Comparison of ENCODE assay signal across 12 cellular contexts in the genomic region with DNA sequence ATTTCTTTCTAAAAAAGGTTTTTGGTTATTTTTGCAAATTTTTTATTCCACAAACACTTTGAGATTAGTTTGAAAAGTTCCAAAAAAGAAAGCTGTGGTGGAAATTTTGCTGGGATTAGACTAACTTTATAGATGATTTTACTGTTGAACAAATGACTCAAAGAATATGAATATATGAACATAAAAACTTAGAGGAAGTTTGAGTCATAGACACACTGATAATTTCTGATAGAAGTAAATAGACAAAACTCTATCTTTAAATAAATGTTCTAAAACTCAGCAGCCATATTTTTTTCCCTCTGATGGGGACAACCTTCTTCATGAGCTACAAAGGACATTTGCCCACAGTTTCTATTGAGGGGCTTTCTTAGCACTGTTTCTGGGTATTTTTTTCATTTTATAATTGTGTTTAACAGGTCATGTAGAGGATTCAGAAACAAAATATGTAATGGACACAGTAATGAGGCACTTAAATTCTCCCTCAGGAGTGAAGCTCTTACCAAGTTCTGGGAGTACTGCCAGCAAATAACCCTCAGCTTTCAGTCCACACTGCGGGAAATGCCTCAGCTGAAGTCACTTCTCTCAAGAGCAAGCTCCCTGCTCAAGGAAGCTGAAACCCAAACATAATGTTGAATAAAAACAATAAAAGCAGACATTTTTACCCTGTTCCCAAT.
DNase-seq lines count a peak whose midpoint lies in the region; ATAC-seq, FAIRE-seq and TF ChIP-seq lines count a peak whose summit lies in the region.
"Had no signal": no experiment of that assay in that cellular context is flagged by ENCODE, and none has a peak within 500 bp of the region (broad histone marks: within the 10 kb centered on the region; RNA-seq: fewer than 3 reads in every experiment).

No MANE protein-coding gene starts in this region.

- 0 out of 2 replicates have a peak, but pooled peaks have one; percentile 58 for ATAC-seq in Panc1
- ATAC-seq in HG03342 (IDR thresholded peaks at IDR 0.05; ENCODE audit: unreplicated experiment): no peak
- ATAC-seq: activated CD8-positive, alpha-beta T cell treated with anti-CD3 and anti-CD28 coated beads, Interleukin-2, amount 10 ng/mL, durations not matched to agents 7 days and 5 days; naive thymus-derived CD4-positive, alpha-beta T cell had no signal

- 26 to 31% methylated on average over 1 of the region's 1 CpG for WGBS in esophagus squamous epithelium, 2 donors

- H3K36me3 ChIP-seq in Panc1 (ENCODE audit: control insufficient read depth, insufficient read depth, low read length): no peaks in the 10 kb centered on the region
- no peaks in the 10 kb centered on the region for H3K36me3 ChIP-seq in skeletal muscle satellite cell (ENCODE audit: insufficient read depth, low read length)
- H3K36me3 ChIP-seq in esophagus squamous epithelium: no peaks in the 10 kb centered on the region

- CTCF ChIA-PET in Panc1 (lab: Charles Lee): no interaction called here
- CTCF ChIA-PET in activated CD4-positive, alpha-beta memory T cell treated with anti-CD3 and anti-CD28 coated beads for 36 hours (lab: Charles Lee): no interaction called here
- CTCF ChIA-PET in activated naive CD4-positive, alpha-beta T cell treated with anti-CD3 and anti-CD28 coated beads for 36 hours (lab: Charles Lee): interaction anchor here (1.0 kb wide), 1 partner anchor 11 kb away, joined by 3 read pairs; no protein-coding TSS in a partner anchor

- no peaks in the 10 kb centered on the region for H3K27me3 Mint-ChIP-seq in activated CD4-positive, alpha-beta memory T cell treated with anti-CD3 and anti-CD28 coated beads for 36 hours
- H3K27me3 Mint-ChIP-seq in activated naive CD4-positive, alpha-beta T cell treated with anti-CD3 and anti-CD28 coated beads for 36 hours (ENCODE audit: low read depth): no peaks in the 10 kb centered on the region

- no peak overlapping the region for H3K4me3 ChIP-seq in Panc1 (ENCODE audit: low read depth in 2 of 2, low read length in 2 of 2)
- H3K4me3 ChIP-seq in fibroblast of villous mesenchyme (ENCODE audit: low read depth, low read length): no peak overlapping the region
- H3K4me3 ChIP-seq in skeletal muscle satellite cell (ENCODE audit: low read length): no peak overlapping the region
- no peak overlapping the region for H3K4me3 ChIP-seq in esophagus squamous epithelium

- POLR2A ChIA-PET in Panc1 (lab: Charles Lee): no interaction called here
- POLR2A ChIA-PET in activated CD4-positive, alpha-beta memory T cell treated with anti-CD3 and anti-CD28 coated beads for 36 hours (lab: Charles Lee): no interaction called here

- H3K27me3 ChIP-seq in Panc1 (ENCODE audit: control insufficient read depth, insufficient read depth, low read length) (no peaks in the 10 kb centered on the region), skeletal muscle satellite cell (ENCODE audit: control insufficient read depth, insufficient read depth, low read length) (no peaks in the 10 kb centered on the region), esophagus squamous epithelium (no peaks in the 10 kb centered on the region)

- no peaks in the 10 kb centered on the region for H3K9me3 Mint-ChIP-seq in activated CD4-positive, alpha-beta memory T cell treated with anti-CD3 and anti-CD28 coated beads for 36 hours
- H3K9me3 Mint-ChIP-seq in activated naive CD4-positive, alpha-beta T cell treated with anti-CD3 and anti-CD28 coated beads for 36 hours: no peaks in the 10 kb centered on the region

- peak; percentile 83 for FAIRE-seq in H54 (lab: Jason Lieb, UNC)
- FAIRE-seq: GM18507 had no signal

- no peak overlapping the region for H3K4me3 Mint-ChIP-seq in activated CD4-positive, alpha-beta memory T cell treated with anti-CD3 and anti-CD28 coated beads for 36 hours
- no peak overlapping the region for H3K4me3 Mint-ChIP-seq in activated naive CD4-positive, alpha-beta T cell treated with anti-CD3 and anti-CD28 coated beads for 36 hours
- H3K4me3 Mint-ChIP-seq: activated CD8-positive, alpha-beta T cell treated with anti-CD3 and anti-CD28 coated beads, Interleukin-2, amount 10 ng/mL, durations not matched to agents 7 days and 5 days; naive thymus-derived CD4-positive, alpha-beta T cell had no signal

- TF ChIP-seq CTCF in Panc1 (IDR thresholded peaks at IDR 0.05) (no peak), fibroblast of villous mesenchyme (IDR thresholded peaks at IDR 0.05; ENCODE audit: insufficient read depth, low read depth, low read length) (no peak), esophagus squamous epithelium (IDR thresholded peaks at IDR 0.05) (no peak)

- in situ Hi-C loops in Panc1 (cut with HindIII; ENCODE audit: low pct_unique_long_range_greater_than_20kb, low sequenced_read_pairs): no loop called here

- peak overlapping the region; percentile 75 for H3K9ac ChIP-seq in skeletal muscle satellite cell (ENCODE audit: low read depth, low read length)

- H3K36me3 Mint-ChIP-seq in activated CD4-positive, alpha-beta memory T cell treated with anti-CD3 and anti-CD28 coated beads for 36 hours: no peaks in the 10 kb centered on the region
- H3K36me3 Mint-ChIP-seq in activated naive CD4-positive, alpha-beta T cell treated with anti-CD3 and anti-CD28 coated beads for 36 hours (ENCODE audit: low read depth): peaks cover 6% of the 10 kb centered on the region

- H3K9me3 ChIP-seq in Panc1 (ENCODE audit: control insufficient read depth, insufficient read depth, low read depth, low read length) (no peaks in the 10 kb centered on the region), skeletal muscle satellite cell (replicated peaks; ENCODE audit: low read length) (no peaks in the 10 kb centered on the region), esophagus squamous epithelium (no peaks in the 10 kb centered on the region)

- no peaks in the 10 kb centered on the region for H3K4me1 Mint-ChIP-seq in activated CD4-positive, alpha-beta memory T cell treated with anti-CD3 and anti-CD28 coated beads for 36 hours (ENCODE audit: low read depth)
- H3K4me1 Mint-ChIP-seq in activated naive CD4-positive, alpha-beta T cell treated with anti-CD3 and anti-CD28 coated beads for 36 hours (ENCODE audit: low read depth): peaks cover 1% of the 10 kb centered on the region

- no TSS peak for BruUV-seq in Panc1 (replicated peaks; lab: Mats Ljungman, UMichigan)

- DNase-seq in H54 (ENCODE audit: insufficient read length, low spot score) (peak; percentile 19), Panc1 (ENCODE audit: low read depth, low spot score) (peak; percentile 20), fibroblast of villous mesenchyme (ENCODE audit: low read depth) (peak; percentile 92), esophagus squamous epithelium (lab: John Stamatoyannopoulos, UW) (no peak)
- DNase-seq in activated CD4-positive, alpha-beta memory T cell treated with anti-CD3 and anti-CD28 coated beads for 36 hours: no peak
- no peak for DNase-seq in activated naive CD4-positive, alpha-beta T cell treated with anti-CD3 and anti-CD28 coated beads for 36 hours
- DNase-seq: activated CD8-positive, alpha-beta T cell treated with anti-CD3 and anti-CD28 coated beads, Interleukin-2, amount 10 ng/mL, durations not matched to agents 7 days and 5 days; naive thymus-derived CD4-positive, alpha-beta T cell; NCI-H526 treated with DMSO at 0.1 percent for 48 hours had no signal

- no peak overlapping the region for H3K27ac Mint-ChIP-seq in activated CD4-positive, alpha-beta memory T cell treated with anti-CD3 and anti-CD28 coated beads for 36 hours
- H3K27ac Mint-ChIP-seq in activated naive CD4-positive, alpha-beta T cell treated with anti-CD3 and anti-CD28 coated beads for 36 hours: no peak overlapping the region
- H3K27ac Mint-ChIP-seq: naive thymus-derived CD4-positive, alpha-beta T cell had no signal

- H3K4me2 ChIP-seq in skeletal muscle satellite cell (ENCODE audit: low read length): peak overlapping the region; percentile 68

- TF ChIP-seq POLR2A in H54 (IDR thresholded peaks at IDR 0.05; ENCODE audit: low read depth, low read length) (no peak), esophagus squamous epithelium (IDR thresholded peaks at IDR 0.05) (no peak)

- H3K27ac ChIP-seq in Panc1 (ENCODE audit: low read length): no peak overlapping the region
- no peak overlapping the region for H3K27ac ChIP-seq in esophagus squamous epithelium

- H3K4me1 ChIP-seq in Panc1 (ENCODE audit: control insufficient read depth, insufficient read depth, low read length): no peaks in the 10 kb centered on the region
- peaks cover 25% of the 10 kb centered on the region for H3K4me1 ChIP-seq in skeletal muscle satellite cell (ENCODE audit: control insufficient read depth, insufficient read depth, low read length)
- H3K4me1 ChIP-seq in esophagus squamous epithelium: peaks cover 0 to 6% (median 0%) of the 10 kb centered on the region in 3 donors

- intact Hi-C loops in Panc1 (cut with micrococcal nuclease; ENCODE audit: unreplicated experiment): no loop called here
- intact Hi-C loops in activated CD4-positive, alpha-beta memory T cell treated with anti-CD3 and anti-CD28 coated beads for 36 hours (cut with micrococcal nuclease): no loop called here
- intact Hi-C loops in activated naive CD4-positive, alpha-beta T cell treated with anti-CD3 and anti-CD28 coated beads for 36 hours (cut with micrococcal nuclease): no loop called here
- intact Hi-C loops in esophagus squamous epithelium (cut with DNase I): no loop called here

Comparison
In these comparisons a context has a peak if more than half of its experiments do, and no peak if none do; other contexts are left out.
1. DNase-seq: peak in H54 (single experiment), Panc1 (single experiment) and fibroblast of villous mesenchyme (single experiment); none in activated CD4-positive, alpha-beta memory T cell treated with anti-CD3 and anti-CD28 coated beads for 36 hours (single experiment), activated naive CD4-positive, alpha-beta T cell treated with anti-CD3 and anti-CD28 coated beads for 36 hours (single experiment) and esophagus squamous epithelium (single experiment).